Comparison of ENCODE assay signal across 32 cellular contexts in genomic region chr10:63548860-63549259, GRCh38.
"Had no signal": no experiment of that assay in that cellular context is flagged by ENCODE, and none has a peak within 500 bp of the region (broad histone marks: within the 10 kb centered on the region; RNA-seq: fewer than 3 reads in every experiment).

No MANE protein-coding gene starts in this region.

- DNase-seq: activated CD4-positive, alpha-beta memory T cell treated with anti-CD3 and anti-CD28 coated beads, Interleukin-2, amount 10 ng/mL, durations not matched to agents 7 days and 5 days; activated CD4-positive, alpha-beta T cell treated with anti-CD3 and anti-CD28 coated beads for 1 hour; activated CD4-positive, alpha-beta T cell treated with anti-CD3 and anti-CD28 coated beads for 48 hours; activated CD4-positive, CD25-positive, alpha-beta regulatory T cell; activated CD8-positive, alpha-beta memory T cell treated with anti-CD3 and anti-CD28 coated beads for 24 hours; activated CD8-positive, alpha-beta memory T cell treated with anti-CD3 and anti-CD28 coated beads, Interleukin-2, amount 10 ng/mL, durations not matched to agents 7 days and 5 days; activated CD8-positive, alpha-beta memory T cell treated with anti-CD3 and anti-CD28 coated beads, Interleukin-2, amount 50 U/mL, for 48 hours; activated gamma-delta T cell treated with Interleukin-2 at 50 U/mL for 16 hours; activated naive CD4-positive, alpha-beta T cell treated with anti-CD3 and anti-CD28 coated beads for 36 hours; activated T-cell treated with anti-CD3 and anti-CD28 coated beads, Interleukin-2, amount 50 U/mL, for 1 hour; adrenal gland; body of pancreas; cerebellar nuclear complex; NCI-H1105; NCI-H1436; NCI-H1694; NCI-H2029 treated with DMSO at 0.1 percent for 48 hours; NCI-H2107; NCI-H2171; NCI-H510A; NCI-H526; NCI-H748 treated with DMSO at 0.1 percent for 48 hours; NK-92 treated with Interleukin-12 subunit alpha and Interleukin-12 subunit beta, amount 100 ng/mL, for 24 hours; PC-3; SIG-M5; T-helper 1 cell; T1000; WERI-Rb-1 had no signal

- H3K27ac Mint-ChIP-seq: activated CD4-positive, alpha-beta memory T cell treated with anti-CD3 and anti-CD28 coated beads, Interleukin-2, amount 10 ng/mL, durations not matched to agents 7 days and 5 days; activated CD8-positive, alpha-beta memory T cell treated with anti-CD3 and anti-CD28 coated beads, Interleukin-2, amount 10 ng/mL, durations not matched to agents 7 days and 5 days; activated naive CD4-positive, alpha-beta T cell treated with anti-CD3 and anti-CD28 coated beads for 36 hours; activated naive CD4-positive, alpha-beta T cell treated with anti-CD3 and anti-CD28 coated beads, Interleukin-2, amount 50 U/mL, for 72 hours had no signal

- H3K4me3 Mint-ChIP-seq: activated CD4-positive, alpha-beta memory T cell treated with anti-CD3 and anti-CD28 coated beads, Interleukin-2, amount 10 ng/mL, durations not matched to agents 7 days and 5 days; activated CD8-positive, alpha-beta memory T cell treated with anti-CD3 and anti-CD28 coated beads, Interleukin-2, amount 10 ng/mL, durations not matched to agents 7 days and 5 days; activated naive CD4-positive, alpha-beta T cell treated with anti-CD3 and anti-CD28 coated beads for 36 hours had no signal

- H3K9me3 Mint-ChIP-seq: activated CD4-positive, alpha-beta memory T cell treated with anti-CD3 and anti-CD28 coated beads, Interleukin-2, amount 10 ng/mL, durations not matched to agents 7 days and 5 days; activated naive CD4-positive, alpha-beta T cell treated with anti-CD3 and anti-CD28 coated beads for 36 hours; activated naive CD4-positive, alpha-beta T cell treated with anti-CD3 and anti-CD28 coated beads, Interleukin-2, amount 50 U/mL, for 72 hours had no signal

- ATAC-seq: activated CD8-positive, alpha-beta memory T cell treated with anti-CD3 and anti-CD28 coated beads, Interleukin-2, amount 10 ng/mL, durations not matched to agents 7 days and 5 days; activated naive CD4-positive, alpha-beta T cell treated with anti-CD3 and anti-CD28 coated beads, Interleukin-2, amount 50 U/mL, for 72 hours; body of pancreas; PC-3; Right ventricle myocardium inferior; SK-N-SH treated with all-trans-retinoic acid at 6 μM for 48 hours had no signal

- H3K27me3 Mint-ChIP-seq: activated CD4-positive, alpha-beta memory T cell treated with anti-CD3 and anti-CD28 coated beads, Interleukin-2, amount 10 ng/mL, durations not matched to agents 7 days and 5 days; activated CD8-positive, alpha-beta memory T cell treated with anti-CD3 and anti-CD28 coated beads, Interleukin-2, amount 10 ng/mL, durations not matched to agents 7 days and 5 days had no signal

- H3K9me3 ChIP-seq: adrenal gland, body of pancreas, breast epithelium had no signal
